26 cellular contexts compared by ENCODE assay signal in genomic region chr15:58512522-58512921, GRCh38.
"Had no signal": no experiment of that assay in that cellular context is flagged by ENCODE, and none has a peak within 500 bp of the region (broad histone marks: within the 10 kb centered on the region; RNA-seq: fewer than 3 reads in every experiment).

No MANE protein-coding gene starts in this region.

- H3K79me2 ChIP-seq: hepatocyte had no signal

- H3K36me3 Mint-ChIP-seq: stimulated activated memory B cell treated with anti-CD40 and anti-IgM and Interleukin-4, amounts not matched to agents 10 μg/mL and 1 μg/mL and 100 μg/mL, for 72 hours had no signal

- H3K4me3 Mint-ChIP-seq: naive thymus-derived CD8-positive, alpha-beta T cell; stimulated activated memory B cell treated with anti-CD40 and anti-IgM and Interleukin-4, amounts not matched to agents 10 μg/mL and 1 μg/mL and 100 μg/mL, for 72 hours; stimulated activated naive CD8-positive, alpha-beta T cell treated with anti-CD3 and anti-CD28 coated beads, Interleukin-15, amount 100 ng/mL, for 72 hours; type B pancreatic cell had no signal

- H3K27ac ChIP-seq: heart right ventricle, hepatocyte, left ventricle myocardium inferior, ovary, prostate gland, sigmoid colon, spleen, tibial nerve, uterus had no signal

- H3K9me3 ChIP-seq: left ventricle myocardium inferior, mucosa of descending colon, ovary, prostate gland, sigmoid colon, spleen, uterus had no signal

- H3K27me3 ChIP-seq: heart right ventricle, hepatocyte, ovary, sigmoid colon, spleen, tibial nerve, uterus had no signal

- H3K27ac Mint-ChIP-seq: stimulated activated memory B cell treated with anti-CD40 and anti-IgM and Interleukin-4, amounts not matched to agents 10 μg/mL and 1 μg/mL and 100 μg/mL, for 72 hours; type B pancreatic cell had no signal

- FAIRE-seq: keratinocyte, small intestine had no signal

- H3K4me1 Mint-ChIP-seq: stimulated activated memory B cell treated with anti-CD40 and anti-IgM and Interleukin-4, amounts not matched to agents 10 μg/mL and 1 μg/mL and 100 μg/mL, for 72 hours had no signal

- H3K27me3 Mint-ChIP-seq: naive thymus-derived CD8-positive, alpha-beta T cell; stimulated activated naive CD8-positive, alpha-beta T cell treated with anti-CD3 and anti-CD28 coated beads, Interleukin-15, amount 100 ng/mL, for 72 hours; type B pancreatic cell had no signal

- DNase-seq: heart right ventricle; kidney glomerular epithelial cell; left colon; left ventricle myocardium inferior; midbrain; mucosa of descending colon; naive thymus-derived CD8-positive, alpha-beta T cell; ovary; retina; right cardiac atrium; sigmoid colon; small intestine; spleen; stimulated activated CD4-positive, alpha-beta T cell treated with anti-CD3 and anti-CD28 coated beads, Interleukin-4, amount 100 ng/mL, for 4 hours; stimulated activated CD8-positive, alpha-beta memory T cell treated with anti-CD3 and anti-CD28 coated beads, Interleukin-4, amount 100 ng/mL, for 48 hours; stimulated activated naive CD4-positive, alpha-beta T cell treated with Interleukin-2 at 50 U/mL for 16 hours; stimulated activated naive CD8-positive, alpha-beta T cell treated with anti-CD3 and anti-CD28 coated beads, Interleukin-15, amount 100 ng/mL, for 72 hours; substantia nigra; uterus had no signal

- H3K9me3 Mint-ChIP-seq: stimulated activated memory B cell treated with anti-CD40 and anti-IgM and Interleukin-4, amounts not matched to agents 10 μg/mL and 1 μg/mL and 100 μg/mL, for 72 hours had no signal

- H3K4me1 ChIP-seq: prostate gland, sigmoid colon, uterus had no signal

- ATAC-seq: left colon; mucosa of descending colon; naive thymus-derived CD8-positive, alpha-beta T cell; right cardiac atrium; stimulated activated memory B cell treated with anti-CD40 and anti-IgM and Interleukin-4, amounts not matched to agents 10 μg/mL and 1 μg/mL and 100 μg/mL, for 72 hours; stimulated activated naive CD8-positive, alpha-beta T cell treated with anti-CD3 and anti-CD28 coated beads, Interleukin-15, amount 100 ng/mL, for 72 hours had no signal

- H3K4me2 ChIP-seq: hepatocyte had no signal

- H2AFZ ChIP-seq: hepatocyte had no signal

- H3K4me3 ChIP-seq: heart right ventricle, hepatocyte, left ventricle myocardium inferior, lung, mucosa of descending colon, ovary, prostate gland, sigmoid colon, spleen, tibial nerve, uterus had no signal

- H3K36me3 ChIP-seq: heart right ventricle, left ventricle myocardium inferior, ovary, prostate gland, sigmoid colon, spleen, tibial nerve, uterus had no signal
